21 cellular contexts compared by ENCODE assay signal in genomic region chr5:171416160-171417049, GRCh38. TPM values are rescaled to one million over a fixed set of nuclear protein-coding genes. Genes with fewer than 3 reads are reported as not detected.
DNase-seq lines count a peak whose midpoint lies in the region; ATAC-seq, FAIRE-seq and TF ChIP-seq lines count a peak whose summit lies in the region.
"Had no signal": no experiment of that assay in that cellular context is flagged by ENCODE, and none has a peak within 500 bp of the region (broad histone marks: within the 10 kb centered on the region; RNA-seq: fewer than 3 reads in every experiment).

No MANE protein-coding gene starts in this region.

- H3K9me3 ChIP-seq in HUES48 (ENCODE audit: control insufficient read depth, insufficient read depth, low read length): no peaks in the 10 kb centered on the region
- H3K9me3 ChIP-seq in K562 (replicated peaks; ENCODE audit: control insufficient read depth, insufficient read depth, low read depth, low read length): no peaks in the 10 kb centered on the region
- H3K9me3 ChIP-seq: BE2C, SJCRH30 had no signal

- TF ChIP-seq POLR2A in K562 (conservative IDR thresholded peaks at IDR 0.05): no peak

- in situ Hi-C loops in K562 (cut with MboI): loop anchor here (5.0 to 10.0 kb wide), 2 partner anchors 491 to 618 kb away; no protein-coding TSS in a partner anchor

- TF ChIP-seq RAD21 in K562 (CRISPR knock-in tag; conservative IDR thresholded peaks at IDR 0.05 in 1 of 2, IDR thresholded peaks at IDR 0.05 in 1 of 2): no peak

- no peak overlapping the region for H3K4me2 ChIP-seq in K562 (ENCODE audit: insufficient read depth, low read length)
- H3K4me2 ChIP-seq: KMS-11 had no signal

- ATAC-seq in Right ventricle myocardium superior (ENCODE audit: poor library complexity) (no peak), Right ventricle myocardium inferior (no peak), K562 (no peak)

- H3K79me2 ChIP-seq in K562 (ENCODE audit: control insufficient read depth, insufficient read depth, low read length): no peaks in the 10 kb centered on the region

- no peak for FAIRE-seq in K562 (lab: Jason Lieb, UNC)
- FAIRE-seq: GM12891, GM18507 had no signal

- peaks cover 13% of the 10 kb centered on the region; the same call in 1 of the 2 replicates for H4K20me1 ChIP-seq in K562 (replicated peaks; ENCODE audit: control insufficient read depth, insufficient read depth, low read length)

- H3K27me3 ChIP-seq in HUES48 (ENCODE audit: control insufficient read depth, insufficient read depth, low read length) (peaks cover 25% of the 10 kb centered on the region), K562 (ENCODE audit: control insufficient read depth in 2 of 2, insufficient read depth in 2 of 2, low read length in 2 of 2) (no peaks in the 10 kb centered on the region)
- H3K27me3 ChIP-seq: SJCRH30 had no signal

- TSS peak; percentile 12 for BruUV-seq in K562 (replicated peaks; lab: Mats Ljungman, UMichigan)

- intact Hi-C loops in Right ventricle myocardium superior (cut with DNase I): loop anchor here (10.0 kb wide), 1 partner anchor 628 kb away; no protein-coding TSS in a partner anchor
- intact Hi-C loops in Right ventricle myocardium inferior (cut with DNase I): loop anchor here (10.0 kb wide), 1 partner anchor 648 kb away; no protein-coding TSS in a partner anchor
- intact Hi-C loops in K562 (cut with micrococcal nuclease): loop anchor here (5.0 kb wide), 3 partner anchors 66 to 636 kb away; no protein-coding TSS in a partner anchor

- no peak for TF ChIP-seq EP300 in K562 (IDR thresholded peaks at IDR 0.05; ENCODE audit: low read length)

- H3K27ac ChIP-seq in HUES48 (ENCODE audit: low read depth, low read length) (peak overlapping the region; percentile 26), K562 (ENCODE audit: extremely low read depth, low read depth, low read length) (no peak overlapping the region)
- H3K27ac ChIP-seq: KMS-11, SJCRH30 had no signal

- no peaks in the 10 kb centered on the region for H3K9me1 ChIP-seq in K562 (ENCODE audit: control insufficient read depth, insufficient read depth, low read length)

- peak; percentile 15 for DNase-seq in Right ventricle myocardium superior
- DNase-seq in Right ventricle myocardium inferior (ENCODE audit: missing footprints): no peak
- DNase-seq in K562 (ENCODE audit: extremely low read depth in 1 of 4, low spot score in 3 of 4): no peak
- DNase-seq in NCI-H1694 treated with DMSO at 0.1 percent for 48 hours (lab: John Stamatoyannopoulos, UW): no peak
- no peak for DNase-seq in NCI-H1417 (lab: John Stamatoyannopoulos, UW)
- DNase-seq in T-helper 2 cell: no peak
- DNase-seq: BE2C; CD4-positive, alpha-beta memory T cell; GF-D8; HFFc6; NCI-H1048; NCI-H226; NCI-H526; SJCRH30 had no signal

- peaks cover 23% of the 10 kb centered on the region for H3K36me3 ChIP-seq in HUES48 (ENCODE audit: control insufficient read depth, insufficient read depth, low read length)
- H3K36me3 ChIP-seq in K562 (ENCODE audit: control insufficient read depth, insufficient read depth, low read length): peaks cover 22% of the 10 kb centered on the region

- CTCF ChIA-PET in K562 (lab: Yijun Ruan, JAX; ENCODE audit: low intra/inter-chr PET ratio): no interaction called here

- WGBS in K562 (ENCODE audit: insufficient coverage, low coverage, missing lambda C conversion rate): 66% methylated on average over 11 of the region's 11 CpGs

- TF ChIP-seq CTCF in K562 (IDR thresholded peaks at IDR 0.05 in 2 of 3, conservative IDR thresholded peaks at IDR 0.05 in 1 of 3; ENCODE audit: insufficient read depth in 2 of 3, low read depth in 1 of 3, low read length in 3 of 3): no peak

- POLR2A ChIA-PET in K562 (lab: Yijun Ruan, JAX): no interaction called here

- H3K4me3 ChIP-seq in HUES48 (ENCODE audit: low read depth, low read length) (no peak overlapping the region), K562 (no peak overlapping the region)
- H3K4me3 ChIP-seq: SJCRH30 had no signal

- no peak overlapping the region for H2AFZ ChIP-seq in K562 (ENCODE audit: low read depth, low read length)

- H3K9ac ChIP-seq in HUES48 (ENCODE audit: low read depth, low read length): no peak overlapping the region
- H3K9ac ChIP-seq in K562 (ENCODE audit: insufficient read depth in 1 of 2, low read depth in 2 of 2, low read length in 2 of 2): no peak overlapping the region
- H3K9ac ChIP-seq: KMS-11 had no signal

- H3K4me1 ChIP-seq in HUES48 (ENCODE audit: control insufficient read depth, insufficient read depth, low read length): peaks cover 10% of the 10 kb centered on the region; the same call in 1 of the 2 replicates
- peaks cover 9 to 15% of the 10 kb centered on the region in 2 experiments; a peak in 3 of 5 replicates for H3K4me1 ChIP-seq in K562 (replicated peaks in 1 of 2; ENCODE audit: control insufficient read depth in 2 of 2, insufficient read depth in 2 of 2, low read length in 2 of 2)
- H3K4me1 ChIP-seq: SJCRH30 had no signal

TF ChIP-seq in K562, 482 proteins besides CTCF, POLR2A, EP300 and RAD21 (continues in another document):
- TF ChIP-seq CCNT2 (IDR thresholded peaks at IDR 0.05; ENCODE audit: borderline replicate concordance, extremely low read depth, insufficient read length, low read depth, low read length): no peak
- no peak for TF ChIP-seq TFE3 (CRISPR knock-in tag; IDR thresholded peaks at IDR 0.05)
- TF ChIP-seq TCFL5 (CRISPR knock-in tag; conservative IDR thresholded peaks at IDR 0.05): no peak
- TF ChIP-seq ZBTB1 (CRISPR knock-in tag; IDR thresholded peaks at IDR 0.05; ENCODE audit: borderline replicate concordance, low read depth): no peak
- no peak for TF ChIP-seq HDAC8 (tag; IDR thresholded peaks at IDR 0.05)
- no peak for TF ChIP-seq SETDB1 (IDR thresholded peaks at IDR 0.05; ENCODE audit: low read length)

RNA-seq across cellular contexts. Expression of gene FGF18, which starts 3.0 kb away (rescaled TPM):
- total RNA-seq in Right ventricle myocardium superior (5.8 TPM), Right ventricle myocardium inferior (10.1 TPM), K562 (2014; rRNA removed) (0.05 TPM in 1 of 2 replicates, not detected in the other), K562 (2014; rRNA removed; fragmentation: Illumina TruSeq; extraction: Trizol) (not detected in 2 replicates), K562 (2015; rRNA removed; fragmentation: Illumina TruSeq; extraction: Trizol) (not detected in 2 replicates), K562 (2021) (0.18 TPM in 1 of 2 replicates, not detected in the other)
- 0.21 TPM in 1 of 2 replicates, not detected in the other for total RNA-seq in K562 (2011; cell fraction: chromatin; rRNA removed; ENCODE audit: low replicate concordance)
- total RNA-seq in K562 (2011; cell fraction: nucleolus; rRNA removed): 0.17 TPM in 1 of 2 replicates, not detected in the other
- total RNA-seq in K562 (2011; cell fraction: nucleoplasm; rRNA removed): not detected in 2 replicates
- polyA plus RNA-seq in K562 (2011; rRNA removed) (not detected in 2 replicates), K562 (2014; fragmentation: Illumina TruSeq; extraction: Trizol) (not detected in 2 replicates), K562 (2014; fragmentation: Nextera tagmentation; extraction: Ambion mirVana) (not detected), K562 (2014; rRNA removed) (0.11 TPM in 1 of 2 replicates, not detected in the other)
- polyA plus RNA-seq in K562 (2011; cell fraction: cytosol; rRNA removed): 0.06 TPM in 1 of 2 replicates, not detected in the other
- polyA plus RNA-seq in K562 (2011; cell fraction: nucleus; rRNA removed): 0.11 and 0.22 TPM in 2 replicates
- 0.04 and 0.05 TPM in 2 replicates for polyA plus RNA-seq in K562 (2012)
- not detected in 2 replicates for polyA minus RNA-seq in K562 (2011; rRNA and poly(A)+ RNA removed)
- polyA minus RNA-seq in K562 (2011; cell fraction: cytosol; rRNA and poly(A)+ RNA removed): not detected in 2 replicates
- polyA minus RNA-seq in K562 (2011; cell fraction: nucleus; rRNA and poly(A)+ RNA removed): 0.13 and 0.22 TPM in 2 replicates
- total RNA-seq: H4, M059J, RPMI7951, SJCRH30 had no signal

RNA-seq across cellular contexts. Expression of gene NPM1, which starts 28.8 kb away (rescaled TPM):
- total RNA-seq in Right ventricle myocardium superior (342 TPM), Right ventricle myocardium inferior (365 TPM), K562 (2014; rRNA removed) (2,275 and 2,438 TPM in 2 replicates), K562 (2014; rRNA removed; fragmentation: Illumina TruSeq; extraction: Trizol) (6,105 and 6,135 TPM in 2 replicates), K562 (2015; rRNA removed; fragmentation: Illumina TruSeq; extraction: Trizol) (5,186 and 5,639 TPM in 2 replicates), K562 (2021) (2,894 and 2,951 TPM in 2 replicates)
- total RNA-seq in K562 (2011; cell fraction: chromatin; rRNA removed; ENCODE audit: low replicate concordance): 380 and 708 TPM in 2 replicates
- total RNA-seq in K562 (2011; cell fraction: nucleolus; rRNA removed): 320 and 388 TPM in 2 replicates
- total RNA-seq in K562 (2011; cell fraction: nucleoplasm; rRNA removed): 349 and 479 TPM in 2 replicates
- polyA plus RNA-seq in K562 (2011; rRNA removed) (2,553 and 3,164 TPM in 2 replicates), K562 (2014; fragmentation: Illumina TruSeq; extraction: Trizol) (4,182 and 5,696 TPM in 2 replicates), K562 (2014; fragmentation: Nextera tagmentation; extraction: Ambion mirVana) (1,000 to 10,000 TPM; 4,099 to 6,909 TPM), K562 (2014; rRNA removed) (2,789 and 6,654 TPM in 2 replicates)
- polyA plus RNA-seq in K562 (2011; cell fraction: cytosol; rRNA removed): 324 and 4,326 TPM in 2 replicates
- 680 and 968 TPM in 2 replicates for polyA plus RNA-seq in K562 (2011; cell fraction: nucleus; rRNA removed)
- 3,341 and 5,906 TPM in 2 replicates for polyA plus RNA-seq in K562 (2012)
- polyA minus RNA-seq in K562 (2011; rRNA and poly(A)+ RNA removed): 1,992 and 2,499 TPM in 2 replicates
- 3,102 and 3,979 TPM in 2 replicates for polyA minus RNA-seq in K562 (2011; cell fraction: cytosol; rRNA and poly(A)+ RNA removed)
- polyA minus RNA-seq in K562 (2011; cell fraction: nucleus; rRNA and poly(A)+ RNA removed): 305 and 418 TPM in 2 replicates
